ENCODE assay signal across 1 cellular context in genomic region chr10:109941193-109941872, GRCh38.
TF ChIP-seq lines count a peak whose summit lies in the region.

No MANE protein-coding gene starts in this region.

TF ChIP-seq in HepG2, 621 proteins besides CTCF, POLR2A, EP300 and RAD21:
- TF ChIP-seq ZNF260 (CRISPR knock-in tag; IDR thresholded peaks at IDR 0.05; ENCODE audit: borderline replicate concordance, low read depth) (no peak), MXD3 (CRISPR knock-in tag; IDR thresholded peaks at IDR 0.05) (no peak), HOXD1 (CRISPR knock-in tag; IDR thresholded peaks at IDR 0.05) (no peak)
